In genomic region chr2:24477229-24477628, GRCh38 we compare ENCODE assay signal across 21 cellular contexts.
"Had no signal": no experiment of that assay in that cellular context is flagged by ENCODE, and none has a peak within 500 bp of the region (broad histone marks: within the 10 kb centered on the region; RNA-seq: fewer than 3 reads in every experiment).

No MANE protein-coding gene starts in this region.

- H3K27ac ChIP-seq: breast epithelium, esophagus muscularis mucosa, spleen had no signal

- DNase-seq: activated CD4-positive, alpha-beta T cell treated with anti-CD3 and anti-CD28 coated beads for 48 hours; activated CD8-positive, alpha-beta memory T cell treated with anti-CD3 and anti-CD28 coated beads, Interleukin-2, amount 50 U/mL, for 48 hours; activated CD8-positive, alpha-beta T cell treated with anti-CD3 and anti-CD28 coated beads, Interleukin-2, amount 10 ng/mL, durations not matched to agents 7 days and 5 days; activated naive CD4-positive, alpha-beta T cell; aorta; dermis blood vessel endothelial cell; endodermal cell; immature natural killer cell; occipital lobe; right cardiac atrium; spleen; stimulated activated CD4-positive, alpha-beta T cell treated with anti-CD3 and anti-CD28 coated beads, Interleukin-2, amount 100 ng/mL, for 24 hours; stimulated activated naive B cell treated with anti-CD40 and anti-IgM and Interleukin-4, amounts not matched to agents 10 μg/mL and 1 μg/mL and 100 μg/mL, for 72 hours; substantia nigra; T-helper 9 cell; trophoblast cell had no signal

- H3K9me3 ChIP-seq: breast epithelium, esophagus muscularis mucosa had no signal

- H3K36me3 Mint-ChIP-seq: immature natural killer cell; stimulated activated naive B cell treated with anti-CD40 and anti-IgM and Interleukin-4, amounts not matched to agents 10 μg/mL and 1 μg/mL and 100 μg/mL, for 72 hours had no signal

- H3K4me3 Mint-ChIP-seq: activated CD8-positive, alpha-beta T cell treated with anti-CD3 and anti-CD28 coated beads, Interleukin-2, amount 10 ng/mL, durations not matched to agents 7 days and 5 days; endodermal cell; immature natural killer cell; nephron; stimulated activated naive B cell treated with anti-CD40 and anti-IgM and Interleukin-4, amounts not matched to agents 10 μg/mL and 1 μg/mL and 100 μg/mL, for 72 hours had no signal

- H3K27me3 ChIP-seq: breast epithelium, esophagus muscularis mucosa, spleen had no signal

- H3K27me3 Mint-ChIP-seq: progenitor cell of endocrine pancreas had no signal

- H3K9me3 Mint-ChIP-seq: immature natural killer cell had no signal

- H3K27ac Mint-ChIP-seq: activated CD8-positive, alpha-beta T cell treated with anti-CD3 and anti-CD28 coated beads, Interleukin-2, amount 10 ng/mL, durations not matched to agents 7 days and 5 days; endodermal cell; immature natural killer cell; nephron; progenitor cell of endocrine pancreas; stimulated activated naive B cell treated with anti-CD40 and anti-IgM and Interleukin-4, amounts not matched to agents 10 μg/mL and 1 μg/mL and 100 μg/mL, for 72 hours had no signal

- H3K4me3 ChIP-seq: breast epithelium, esophagus muscularis mucosa, lung, spleen had no signal

- H3K4me1 ChIP-seq: breast epithelium, esophagus muscularis mucosa had no signal

- H3K36me3 ChIP-seq: breast epithelium, esophagus muscularis mucosa, spleen had no signal

- H3K4me1 Mint-ChIP-seq: immature natural killer cell, nephron had no signal

- ATAC-seq: activated CD8-positive, alpha-beta T cell treated with anti-CD3 and anti-CD28 coated beads, Interleukin-2, amount 10 ng/mL, durations not matched to agents 7 days and 5 days; right cardiac atrium; stimulated activated naive B cell treated with anti-CD40 and anti-IgM and Interleukin-4, amounts not matched to agents 10 μg/mL and 1 μg/mL and 100 μg/mL, for 72 hours had no signal
